11 cellular contexts compared by ENCODE assay signal in the genomic region with DNA sequence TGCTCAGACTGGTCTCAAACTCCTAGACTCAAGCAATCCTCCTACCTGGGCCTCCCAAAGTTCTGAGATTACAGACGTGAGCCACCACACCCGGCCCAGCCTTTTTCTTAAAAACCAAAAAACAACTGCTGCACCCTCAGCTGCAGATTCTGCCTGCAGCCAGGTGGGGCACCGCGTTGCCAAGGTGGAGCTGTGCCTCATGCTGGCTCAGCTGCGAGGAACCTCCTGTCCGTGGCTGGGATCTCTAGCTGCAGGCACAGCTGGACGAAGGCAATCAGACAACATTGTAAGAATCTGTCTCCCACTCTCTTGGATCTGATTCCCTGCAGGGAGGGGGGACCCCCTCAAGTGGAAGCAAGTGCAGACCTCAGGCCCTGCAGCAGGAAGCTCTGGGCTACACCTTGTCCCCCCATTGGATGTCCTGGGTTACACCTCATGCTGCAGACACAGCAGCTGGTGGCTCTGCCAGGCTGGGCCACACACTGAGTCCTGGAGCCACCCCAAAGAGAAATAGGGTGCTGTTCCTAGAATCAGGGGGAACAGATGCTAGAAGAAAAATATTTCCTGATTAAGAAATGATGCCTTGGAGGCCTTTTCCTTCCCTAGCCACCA. TPM values are rescaled to one million over a fixed set of nuclear protein-coding genes. Genes with fewer than 3 reads are reported as not detected.
DNase-seq lines count a peak whose midpoint lies in the region; ATAC-seq and TF ChIP-seq lines count a peak whose summit lies in the region.
"Had no signal": no experiment of that assay in that cellular context is flagged by ENCODE, and none has a peak within 500 bp of the region (broad histone marks: within the 10 kb centered on the region; RNA-seq: fewer than 3 reads in every experiment).

No MANE protein-coding gene starts in this region.

- TF ChIP-seq POLR2A in Peyer's patch (IDR thresholded peaks at IDR 0.05) (no peak), gastrocnemius medialis (IDR thresholded peaks at IDR 0.05) (no peak)

- H3K9me3 Mint-ChIP-seq in endothelial cell (ENCODE audit: unreplicated experiment), result no peaks in the 10 kb centered on the region
- H3K9me3 Mint-ChIP-seq: activated T-helper 2 cell treated with anti-CD3 and anti-CD28 coated beads, Interferon-gamma antibody, Interleukin-2, Interleukin-4, amounts not matched to agents 10 μg/mL and 5 μg/mL and 100 μg/mL, durations not matched to agents 14 hours and 24 hours and 36 hours had no signal

- H3K4me1 Mint-ChIP-seq in endothelial cell (ENCODE audit: unreplicated experiment), result peaks cover 24% of the 10 kb centered on the region

- intact Hi-C loops in gastrocnemius medialis (cut with DNase I; ENCODE audit: low total_unique reads), result no loop called here

- H3K36me3 ChIP-seq in Peyer's patch (no peaks in the 10 kb centered on the region), gastrocnemius medialis (no peaks in the 10 kb centered on the region)
- H3K36me3 ChIP-seq: neutrophil had no signal

- peaks cover 5% of the 10 kb centered on the region for H3K27me3 Mint-ChIP-seq in endothelial cell (ENCODE audit: unreplicated experiment)

- H3K27me3 ChIP-seq in Peyer's patch (no peaks in the 10 kb centered on the region), gastrocnemius medialis (no peaks in the 10 kb centered on the region)

- in situ Hi-C loops in gastrocnemius medialis (cut with MboI; ENCODE audit: low sequenced_read_pairs in 4 of 4), result no loop called here

- H3K4me3 Mint-ChIP-seq in endothelial cell (ENCODE audit: unreplicated experiment), result no peak overlapping the region

- DNase-seq in GM12865 (ENCODE audit: low read depth) (peak; percentile 14), Peyer's patch (no peak), fibroblast of villous mesenchyme (ENCODE audit: low read depth) (no peak), gastrocnemius medialis (no peak), SKM-1 treated with dmso at 0.1 percent for 144 hours (lab: John Stamatoyannopoulos, UW; ENCODE audit: unreplicated experiment) (no peak), endothelial cell (ENCODE audit: low spot score) (no peak), Kasumi-1 (lab: John Stamatoyannopoulos, UW) (no peak)
- DNase-seq: NCI-H1694 had no signal

- peak overlapping the region; percentile 64 to 94 (median 82) for H3K27ac ChIP-seq in Peyer's patch
- H3K27ac ChIP-seq in gastrocnemius medialis, result peak overlapping the region; percentile 80 to 89 (median 87)
- H3K27ac ChIP-seq: neutrophil had no signal

- no peaks in the 10 kb centered on the region for H3K36me3 Mint-ChIP-seq in endothelial cell (ENCODE audit: low read depth, unreplicated experiment)

- H3K4me1 ChIP-seq in Peyer's patch (peaks cover 0 to 6% (median 0%) of the 10 kb centered on the region in 4 donors), gastrocnemius medialis (peaks cover 6 to 8% of the 10 kb centered on the region in 2 donors)

- ATAC-seq in gastrocnemius medialis, result peak in 1 of 2 donors; percentile 13
- ATAC-seq in HG02571 (IDR thresholded peaks at IDR 0.05; ENCODE audit: unreplicated experiment), result no peak

- no peak overlapping the region for H3K27ac Mint-ChIP-seq in endothelial cell (ENCODE audit: unreplicated experiment)
- H3K27ac Mint-ChIP-seq: activated T-helper 2 cell treated with anti-CD3 and anti-CD28 coated beads, Interferon-gamma antibody, Interleukin-2, Interleukin-4, amounts not matched to agents 10 μg/mL and 5 μg/mL and 100 μg/mL, durations not matched to agents 14 hours and 24 hours and 36 hours had no signal

- H3K4me3 ChIP-seq in GM12865 (ENCODE audit: low read depth, low read length) (no peak overlapping the region), Peyer's patch (peak overlapping the region in 2 of 4 donors; percentile 37 to 42), fibroblast of villous mesenchyme (ENCODE audit: low read depth, low read length) (peak overlapping the region; percentile 47), gastrocnemius medialis (peak overlapping the region; percentile 44 to 56 (median 50))

- TF ChIP-seq CTCF in GM12865 (IDR thresholded peaks at IDR 0.05; ENCODE audit: insufficient read depth, low read depth, low read length, missing control alignments) (no peak), Peyer's patch (IDR thresholded peaks at IDR 0.05) (no peak), fibroblast of villous mesenchyme (IDR thresholded peaks at IDR 0.05; ENCODE audit: insufficient read depth, low read depth, low read length) (no peak), gastrocnemius medialis (IDR thresholded peaks at IDR 0.05 in 4 of 5, conservative IDR thresholded peaks at IDR 0.05 in 1 of 5) (no peak), endothelial cell (IDR thresholded peaks at IDR 0.05; ENCODE audit: unreplicated experiment) (no peak)

- no peaks in the 10 kb centered on the region for H3K9me3 ChIP-seq in Peyer's patch
- no peaks in the 10 kb centered on the region for H3K9me3 ChIP-seq in gastrocnemius medialis
- H3K9me3 ChIP-seq: neutrophil had no signal

RNA-seq across cellular contexts. Expression of gene CIDEA, which starts 24.1 kb away (rescaled TPM):
- total RNA-seq in Peyer's patch, result not detected
- not detected in 2 replicates for total RNA-seq in fibroblast of villous mesenchyme
- 1 to 10 TPM in 1 of 4 donors, under 1 TPM in 1, not detected in 2; 0.33 to 7.4 TPM for total RNA-seq in gastrocnemius medialis
- 0.97 TPM for total RNA-seq in endothelial cell (ENCODE audit: unreplicated experiment)
- total RNA-seq: activated T-helper 2 cell treated with anti-CD3 and anti-CD28 coated beads, Interferon-gamma antibody, Interleukin-2, Interleukin-4, amounts not matched to agents 10 μg/mL and 5 μg/mL and 100 μg/mL, durations not matched to agents 14 hours and 24 hours and 36 hours had no signal

RNA-seq across cellular contexts. Expression of gene TUBB6, which starts 29.8 kb away (rescaled TPM):
- total RNA-seq in Peyer's patch, result 100 to 1,000 TPM in 1 of 4 donors, 10 to 100 TPM in 3; 20.7 to 111 (median 50.5) TPM
- total RNA-seq in fibroblast of villous mesenchyme, result 821 and 1,150 TPM in 2 replicates
- 10 to 100 TPM in 3 of 4 donors, 1 to 10 TPM in 1; 6.3 to 29.7 (median 13.5) TPM for total RNA-seq in gastrocnemius medialis
- total RNA-seq in endothelial cell (ENCODE audit: unreplicated experiment), result 301 TPM
